ENCODE assay signal across 1 cellular context in the genomic region with DNA sequence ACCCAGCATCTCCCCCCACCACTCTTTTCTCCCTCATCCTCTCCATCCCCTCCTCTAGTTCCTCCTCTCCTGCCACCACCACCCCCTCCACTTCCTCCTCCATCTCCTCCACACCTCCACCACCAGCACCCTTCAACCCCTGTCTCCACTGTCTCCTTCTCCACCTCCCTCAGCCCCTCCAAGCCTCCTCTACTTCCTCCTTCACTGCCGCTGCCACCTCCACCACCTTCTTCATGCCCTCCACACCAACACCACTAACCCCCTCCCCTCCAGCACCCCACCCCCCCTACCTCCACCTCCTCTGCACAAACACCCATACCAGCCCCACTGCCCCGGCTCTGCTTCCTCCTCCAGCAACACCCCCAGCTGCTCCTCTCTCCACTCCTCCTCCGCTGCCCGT.
TF ChIP-seq lines count a peak whose summit lies in the region.

No MANE protein-coding gene starts in this region.

TF ChIP-seq in H1, 55 proteins besides CTCF, POLR2A, EP300 and RAD21 (continued from another document):
- TF ChIP-seq, protein P1, sequence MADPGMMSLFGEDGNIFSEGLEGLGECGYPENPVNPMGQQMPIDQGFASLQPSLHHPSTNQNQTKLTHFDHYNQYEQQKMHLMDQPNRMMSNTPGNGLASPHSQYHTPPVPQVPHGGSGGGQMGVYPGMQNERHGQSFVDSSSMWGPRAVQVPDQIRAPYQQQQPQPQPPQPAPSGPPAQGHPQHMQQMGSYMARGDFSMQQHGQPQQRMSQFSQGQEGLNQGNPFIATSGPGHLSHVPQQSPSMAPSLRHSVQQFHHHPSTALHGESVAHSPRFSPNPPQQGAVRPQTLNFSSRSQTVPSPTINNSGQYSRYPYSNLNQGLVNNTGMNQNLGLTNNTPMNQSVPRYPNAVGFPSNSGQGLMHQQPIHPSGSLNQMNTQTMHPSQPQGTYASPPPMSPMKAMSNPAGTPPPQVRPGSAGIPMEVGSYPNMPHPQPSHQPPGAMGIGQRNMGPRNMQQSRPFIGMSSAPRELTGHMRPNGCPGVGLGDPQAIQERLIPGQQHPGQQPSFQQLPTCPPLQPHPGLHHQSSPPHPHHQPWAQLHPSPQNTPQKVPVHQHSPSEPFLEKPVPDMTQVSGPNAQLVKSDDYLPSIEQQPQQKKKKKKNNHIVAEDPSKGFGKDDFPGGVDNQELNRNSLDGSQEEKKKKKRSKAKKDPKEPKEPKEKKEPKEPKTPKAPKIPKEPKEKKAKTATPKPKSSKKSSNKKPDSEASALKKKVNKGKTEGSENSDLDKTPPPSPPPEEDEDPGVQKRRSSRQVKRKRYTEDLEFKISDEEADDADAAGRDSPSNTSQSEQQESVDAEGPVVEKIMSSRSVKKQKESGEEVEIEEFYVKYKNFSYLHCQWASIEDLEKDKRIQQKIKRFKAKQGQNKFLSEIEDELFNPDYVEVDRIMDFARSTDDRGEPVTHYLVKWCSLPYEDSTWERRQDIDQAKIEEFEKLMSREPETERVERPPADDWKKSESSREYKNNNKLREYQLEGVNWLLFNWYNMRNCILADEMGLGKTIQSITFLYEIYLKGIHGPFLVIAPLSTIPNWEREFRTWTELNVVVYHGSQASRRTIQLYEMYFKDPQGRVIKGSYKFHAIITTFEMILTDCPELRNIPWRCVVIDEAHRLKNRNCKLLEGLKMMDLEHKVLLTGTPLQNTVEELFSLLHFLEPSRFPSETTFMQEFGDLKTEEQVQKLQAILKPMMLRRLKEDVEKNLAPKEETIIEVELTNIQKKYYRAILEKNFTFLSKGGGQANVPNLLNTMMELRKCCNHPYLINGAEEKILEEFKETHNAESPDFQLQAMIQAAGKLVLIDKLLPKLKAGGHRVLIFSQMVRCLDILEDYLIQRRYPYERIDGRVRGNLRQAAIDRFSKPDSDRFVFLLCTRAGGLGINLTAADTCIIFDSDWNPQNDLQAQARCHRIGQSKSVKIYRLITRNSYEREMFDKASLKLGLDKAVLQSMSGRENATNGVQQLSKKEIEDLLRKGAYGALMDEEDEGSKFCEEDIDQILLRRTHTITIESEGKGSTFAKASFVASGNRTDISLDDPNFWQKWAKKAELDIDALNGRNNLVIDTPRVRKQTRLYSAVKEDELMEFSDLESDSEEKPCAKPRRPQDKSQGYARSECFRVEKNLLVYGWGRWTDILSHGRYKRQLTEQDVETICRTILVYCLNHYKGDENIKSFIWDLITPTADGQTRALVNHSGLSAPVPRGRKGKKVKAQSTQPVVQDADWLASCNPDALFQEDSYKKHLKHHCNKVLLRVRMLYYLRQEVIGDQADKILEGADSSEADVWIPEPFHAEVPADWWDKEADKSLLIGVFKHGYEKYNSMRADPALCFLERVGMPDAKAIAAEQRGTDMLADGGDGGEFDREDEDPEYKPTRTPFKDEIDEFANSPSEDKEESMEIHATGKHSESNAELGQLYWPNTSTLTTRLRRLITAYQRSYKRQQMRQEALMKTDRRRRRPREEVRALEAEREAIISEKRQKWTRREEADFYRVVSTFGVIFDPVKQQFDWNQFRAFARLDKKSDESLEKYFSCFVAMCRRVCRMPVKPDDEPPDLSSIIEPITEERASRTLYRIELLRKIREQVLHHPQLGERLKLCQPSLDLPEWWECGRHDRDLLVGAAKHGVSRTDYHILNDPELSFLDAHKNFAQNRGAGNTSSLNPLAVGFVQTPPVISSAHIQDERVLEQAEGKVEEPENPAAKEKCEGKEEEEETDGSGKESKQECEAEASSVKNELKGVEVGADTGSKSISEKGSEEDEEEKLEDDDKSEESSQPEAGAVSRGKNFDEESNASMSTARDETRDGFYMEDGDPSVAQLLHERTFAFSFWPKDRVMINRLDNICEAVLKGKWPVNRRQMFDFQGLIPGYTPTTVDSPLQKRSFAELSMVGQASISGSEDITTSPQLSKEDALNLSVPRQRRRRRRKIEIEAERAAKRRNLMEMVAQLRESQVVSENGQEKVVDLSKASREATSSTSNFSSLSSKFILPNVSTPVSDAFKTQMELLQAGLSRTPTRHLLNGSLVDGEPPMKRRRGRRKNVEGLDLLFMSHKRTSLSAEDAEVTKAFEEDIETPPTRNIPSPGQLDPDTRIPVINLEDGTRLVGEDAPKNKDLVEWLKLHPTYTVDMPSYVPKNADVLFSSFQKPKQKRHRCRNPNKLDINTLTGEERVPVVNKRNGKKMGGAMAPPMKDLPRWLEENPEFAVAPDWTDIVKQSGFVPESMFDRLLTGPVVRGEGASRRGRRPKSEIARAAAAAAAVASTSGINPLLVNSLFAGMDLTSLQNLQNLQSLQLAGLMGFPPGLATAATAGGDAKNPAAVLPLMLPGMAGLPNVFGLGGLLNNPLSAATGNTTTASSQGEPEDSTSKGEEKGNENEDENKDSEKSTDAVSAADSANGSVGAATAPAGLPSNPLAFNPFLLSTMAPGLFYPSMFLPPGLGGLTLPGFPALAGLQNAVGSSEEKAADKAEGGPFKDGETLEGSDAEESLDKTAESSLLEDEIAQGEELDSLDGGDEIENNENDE (IDR thresholded peaks at IDR 0.05; ENCODE audit: insufficient replicate concordance, low read length): no peak
- TF ChIP-seq CBX8 (IDR thresholded peaks at IDR 0.05; ENCODE audit: borderline replicate concordance, low read depth, low read length) (no peak), BACH1 (IDR thresholded peaks at IDR 0.05; ENCODE audit: low read length) (no peak), MAFK (IDR thresholded peaks at IDR 0.05; ENCODE audit: low read depth, low read length) (no peak), TAF7 (optimal IDR thresholded peaks at IDR 0.05; ENCODE audit: borderline replicate concordance, low read depth, low read length) (no peak), RNF2 (IDR thresholded peaks at IDR 0.05; ENCODE audit: borderline replicate concordance, low read depth, low read length, missing control alignments, poor library complexity, severe bottlenecking) (no peak), PHF8 (conservative IDR thresholded peaks at IDR 0.05; ENCODE audit: low read depth, low read length) (no peak), CEBPB (IDR thresholded peaks at IDR 0.05; ENCODE audit: low read depth, low read length) (no peak)
